ENCODE assay signal across 9 cellular contexts in the genomic region with DNA sequence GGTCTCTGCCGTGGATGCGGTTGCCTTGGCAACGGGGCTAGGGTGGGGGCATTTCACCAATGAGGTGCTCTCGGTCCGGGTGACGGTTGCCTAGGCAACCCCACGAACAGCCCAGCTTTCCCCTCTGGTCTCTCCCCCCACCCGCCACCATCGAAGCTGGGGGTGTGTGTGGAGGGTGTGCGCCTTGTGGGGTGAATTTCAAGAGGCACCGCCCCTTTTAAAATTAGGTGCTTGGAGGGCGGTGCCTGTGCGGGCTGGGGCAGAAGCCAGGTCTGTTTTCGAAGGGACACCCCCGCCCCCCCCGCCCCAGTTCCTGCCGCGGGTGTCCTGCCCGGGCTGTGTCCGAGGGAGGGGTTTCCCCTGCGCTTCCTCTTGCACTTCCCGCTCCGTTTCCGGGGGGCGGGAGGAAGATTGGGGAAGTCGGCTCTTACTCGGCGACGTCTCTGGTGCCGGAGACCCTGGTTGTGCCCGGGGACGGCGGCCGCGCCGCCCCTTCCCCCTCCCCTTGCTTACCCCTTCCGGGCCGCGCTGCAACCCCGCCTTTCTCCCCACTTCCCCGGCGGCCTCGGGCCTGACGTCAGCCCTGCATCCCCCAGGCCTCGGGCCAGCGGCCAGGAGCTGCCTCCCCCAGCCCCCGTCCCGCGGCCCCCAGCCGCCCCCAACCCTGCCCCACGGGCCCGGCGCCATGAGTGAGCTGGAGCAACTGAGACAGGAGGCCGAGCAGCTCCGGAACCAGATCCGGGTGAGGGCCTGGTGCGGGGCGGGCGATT. TPM values are rescaled to one million over a fixed set of nuclear protein-coding genes. Genes with fewer than 3 reads are reported as not detected.
A peak's percentile ranks its signal among the peaks of the same experiment; 100 is the strongest.
DNase-seq lines count a peak whose midpoint lies in the region; ATAC-seq and TF ChIP-seq lines count a peak whose summit lies in the region.
"Had no signal": no experiment of that assay in that cellular context is flagged by ENCODE, and none has a peak within 500 bp of the region (broad histone marks: within the 10 kb centered on the region; RNA-seq: fewer than 3 reads in every experiment).

No MANE protein-coding gene starts in this region.

- no peaks in the 10 kb centered on the region; the same call in 1 of the 2 replicates for H3F3A ChIP-seq in Loucy (ENCODE audit: low read depth)

- peaks cover 38% of the 10 kb centered on the region for H3K79me2 ChIP-seq in Loucy (ENCODE audit: insufficient read depth, low read length)

- peak overlapping the region; percentile 93 for H3K9ac ChIP-seq in Loucy (ENCODE audit: low read depth, low read length, poor library complexity, severe bottlenecking)

- H3K4me3 Mint-ChIP-seq in CD14-positive monocyte: peak overlapping the region; percentile 85 to 86
- H3K4me3 Mint-ChIP-seq in MCF 10A (ENCODE audit: unreplicated experiment): peak overlapping the region; percentile 76

- no peaks in the 10 kb centered on the region for H3K9me3 ChIP-seq in Loucy (ENCODE audit: insufficient read depth, low read depth, low read length)

- TF ChIP-seq CTCF in CD14-positive monocyte (IDR thresholded peaks at IDR 0.05) (no peak), Loucy (conservative IDR thresholded peaks at IDR 0.05; ENCODE audit: low read length) (no peak), MCF 10A (IDR thresholded peaks at IDR 0.05; ENCODE audit: unreplicated experiment) (no peak)

- CTCF ChIA-PET in MCF 10A (lab: Yijun Ruan, JAX): interaction anchor here (10.0 kb wide), 1 partner anchor 16 kb away, joined by 103 read pairs; no protein-coding TSS in a partner anchor

- H3K27me3 ChIP-seq in Loucy (ENCODE audit: insufficient read depth, low read length, poor library complexity, severe bottlenecking): no peaks in the 10 kb centered on the region

- peaks cover 43% of the 10 kb centered on the region; the same call in 1 of the 2 replicates for H3K36me3 ChIP-seq in Loucy (ENCODE audit: insufficient read depth, low read length)

- intact Hi-C loops in CD14-positive monocyte (cut with micrococcal nuclease) (loop anchor here (2.0 to 10.0 kb wide), 3 partner anchors 89 to 551 kb away; partner anchors contain the start of genes FBXO24 (in 1 of the 2), LRCH4 (in 1 of the 2), MBLAC1 (in 1 of the 2) and PPP1R35 (in 1 of the 2)), MCF 10A (cut with micrococcal nuclease) (loop anchor here (2.0 kb wide), 1 partner anchor 63 kb away; the partner anchor contains the start of gene MOSPD3)

- peaks cover 7% of the 10 kb centered on the region for H3K4me1 ChIP-seq in Loucy (ENCODE audit: insufficient read depth, low read length, poor library complexity, severe bottlenecking)

- H3K27me3 Mint-ChIP-seq in CD14-positive monocyte (ENCODE audit: low read depth in 3 of 3) (peaks cover 1 to 8% (median 6%) of the 10 kb centered on the region in 3 donors), MCF 10A (ENCODE audit: insufficient read depth, unreplicated experiment) (no peaks in the 10 kb centered on the region)

- ATAC-seq in GM19455 (IDR thresholded peaks at IDR 0.05; ENCODE audit: unreplicated experiment) (peak; percentile 39), GM21526 (IDR thresholded peaks at IDR 0.05; ENCODE audit: low FRiP score, unreplicated experiment) (no peak)

- no peak overlapping the region for H2AFZ ChIP-seq in Loucy (ENCODE audit: low read length)

- H3K27ac ChIP-seq in skin epidermis: peak overlapping the region; percentile 67 to 100 (median 99)

- H3K4me1 Mint-ChIP-seq in CD14-positive monocyte: peaks cover 44% of the 10 kb centered on the region
- H3K4me1 Mint-ChIP-seq in MCF 10A (ENCODE audit: insufficient read depth, unreplicated experiment): peaks cover 18% of the 10 kb centered on the region

- H3K9me2 ChIP-seq in Loucy (replicated peaks; ENCODE audit: low read depth, low read length): no peaks in the 10 kb centered on the region

- H4K20me1 ChIP-seq in Loucy (ENCODE audit: insufficient read depth, low read length, poor library complexity, severe bottlenecking): peaks cover 58% of the 10 kb centered on the region

- H3K4me3 ChIP-seq in Loucy (ENCODE audit: low read length, poor library complexity, severe bottlenecking) (peak overlapping the region; percentile 95), skin epidermis (peak overlapping the region; percentile 66 to 98 (median 91))

- H3K27ac Mint-ChIP-seq in CD14-positive monocyte (peak overlapping the region; percentile 68 to 93 (median 86)), MCF 10A (ENCODE audit: low read depth, unreplicated experiment) (no peak overlapping the region)

- H3K9me3 Mint-ChIP-seq in CD14-positive monocyte (peaks cover 0 to 2% (median 0%) of the 10 kb centered on the region in 7 donors), MCF 10A (ENCODE audit: unreplicated experiment) (no peaks in the 10 kb centered on the region)

- H3K36me3 Mint-ChIP-seq in CD14-positive monocyte (peaks cover 30 to 42% of the 10 kb centered on the region in 2 donors), MCF 10A (ENCODE audit: insufficient read depth, unreplicated experiment) (peaks cover 43% of the 10 kb centered on the region)

- DNase-seq in CD14-positive monocyte (ENCODE audit: low spot score): peak; percentile 90
- DNase-seq in UCSD-AML1 (lab: John Stamatoyannopoulos, UW; ENCODE audit: unreplicated experiment): peak; percentile 69
- peak; percentile 51 for DNase-seq in MCF 10A (ENCODE audit: unreplicated experiment)
- peak; percentile 86 for DNase-seq in iPS-NIHi11 (ENCODE audit: low spot score)

- POLR2A ChIA-PET in MCF 10A (lab: Yijun Ruan, JAX): interaction anchor here (0.6 to 5.0 kb wide), 4 partner anchors 17 to 214 kb away, joined by 4 to 25 read pairs (median 11); partner anchors contain the start of genes FBXO24, GIGYF1, LRCH4 and UFSP1

- no TSS peak for BruUV-seq in MCF 10A (replicated peaks; lab: Mats Ljungman, UMichigan)

- H3K4me2 ChIP-seq in Loucy (ENCODE audit: low read depth, low read length, poor library complexity, severe bottlenecking): peak overlapping the region; percentile 97

RNA-seq across cellular contexts. Expression of gene GNB2, which starts 2.2 kb away (rescaled TPM):
- polyA plus RNA-seq in CD14-positive monocyte: 10 to 100 TPM; 90.0 to 94.6 TPM
- 196 and 201 TPM in 2 replicates for total RNA-seq in MCF 10A (2022)

RNA-seq across cellular contexts. Expression of gene GIGYF1, which starts 18.3 kb away (rescaled TPM):
- polyA plus RNA-seq in CD14-positive monocyte: under 1 TPM; 0.30 to 0.34 TPM
- 37.6 and 40.1 TPM in 2 replicates for total RNA-seq in MCF 10A (2022)

RNA-seq across cellular contexts. Expression of gene ACTL6B, which starts 19.5 kb away (rescaled TPM):
- not detected for polyA plus RNA-seq in CD14-positive monocyte
- total RNA-seq in MCF 10A (2022): not detected in 2 replicates
- total RNA-seq: activated CD8-positive, alpha-beta memory T cell treated with anti-CD3 and anti-CD28 coated beads for 36 hours had no signal

RNA-seq across cellular contexts. Expression of gene POP7, which starts 30.2 kb away (rescaled TPM):
- polyA plus RNA-seq in CD14-positive monocyte: 10 to 100 TPM; 41.6 to 48.5 TPM
- 49.0 and 59.2 TPM in 2 replicates for total RNA-seq in MCF 10A (2022)

RNA-seq across cellular contexts. Expression of gene TFR2, which starts 34.4 kb away (rescaled TPM):
- polyA plus RNA-seq in CD14-positive monocyte: under 1 TPM in 1 of 2 donors, not detected in 1; 0.79 TPM
- not detected in 2 replicates for total RNA-seq in MCF 10A (2022)
